ENCODE assay signal across 1 cellular context in the genomic region with DNA sequence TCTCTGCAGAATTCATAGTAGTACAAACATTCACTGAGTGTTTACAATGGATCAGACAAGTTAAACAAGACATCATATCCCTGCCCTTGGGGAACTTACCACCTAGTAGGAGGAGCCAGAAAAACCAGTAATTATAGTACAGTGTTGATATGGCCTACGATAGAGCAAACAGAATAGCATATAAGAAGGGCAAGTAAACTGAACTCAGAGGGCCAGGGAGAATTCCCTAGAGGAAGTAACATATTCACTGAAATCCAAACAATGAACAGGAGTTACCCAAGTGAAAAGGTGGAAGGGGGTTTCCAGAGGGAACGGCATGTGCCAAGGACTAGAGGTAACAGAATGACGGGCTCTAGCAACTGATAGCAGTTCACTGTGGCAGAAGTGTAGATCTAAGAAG.
TF ChIP-seq lines count a peak whose summit lies in the region.

No MANE protein-coding gene starts in this region.

TF ChIP-seq in HepG2, 621 proteins besides CTCF, POLR2A, EP300 and RAD21 (continued from another document and continues in another):
- TF ChIP-seq ZFP37 (CRISPR knock-in tag; IDR thresholded peaks at IDR 0.05; ENCODE audit: borderline replicate concordance) (no peak), ZNF792 (CRISPR knock-in tag; IDR thresholded peaks at IDR 0.05) (no peak), ZSCAN29 (CRISPR knock-in tag; conservative IDR thresholded peaks at IDR 0.05) (0 out of 2 replicates have a peak, but pooled peaks have one; percentile 60), YY1 (IDR thresholded peaks at IDR 0.05; ENCODE audit: insufficient read depth, insufficient replicate concordance, low read depth, low read length) (no peak), FOSL2 (CRISPR knock-in tag; IDR thresholded peaks at IDR 0.05) (0 out of 2 replicates have a peak, but pooled peaks have one; percentile 6), JUN (CRISPR knock-in tag; IDR thresholded peaks at IDR 0.05) (no peak), PHF5A (CRISPR knock-in tag; IDR thresholded peaks at IDR 0.05; ENCODE audit: low read depth, unreplicated experiment) (no peak), ARID4A (CRISPR knock-in tag; IDR thresholded peaks at IDR 0.05; ENCODE audit: borderline replicate concordance) (no peak), ZNF841 (CRISPR knock-in tag; IDR thresholded peaks at IDR 0.05; ENCODE audit: borderline replicate concordance) (no peak), RORA (CRISPR knock-in tag; IDR thresholded peaks at IDR 0.05) (no peak), FOXP1 (IDR thresholded peaks at IDR 0.05) (no peak), FOXP1 (CRISPR knock-in tag; IDR thresholded peaks at IDR 0.05) (peak; percentile 94), ZNF143 (CRISPR knock-in tag; IDR thresholded peaks at IDR 0.05) (no peak), ZFP1 (CRISPR knock-in tag; IDR thresholded peaks at IDR 0.05) (no peak), REST (IDR thresholded peaks at IDR 0.05; ENCODE audit: borderline replicate concordance in 1 of 2, low read depth in 1 of 2, low read length in 2 of 2) (peak in 1 of 2 experiments; percentile 51; a peak in 1 of 4 replicates), ZMYM2 (CRISPR knock-in tag; IDR thresholded peaks at IDR 0.05) (peak; percentile 50; the same call in 1 of the 2 replicates), NCOA1 (CRISPR knock-in tag; IDR thresholded peaks at IDR 0.05) (peak; percentile 32; the same call in 1 of the 2 replicates), ZNF350 (CRISPR knock-in tag; IDR thresholded peaks at IDR 0.05; ENCODE audit: borderline replicate concordance, low read depth) (no peak), ZNF646 (CRISPR knock-in tag; IDR thresholded peaks at IDR 0.05) (no peak), MBNL3 (CRISPR knock-in tag; conservative IDR thresholded peaks at IDR 0.05) (no peak), CAMTA2 (CRISPR knock-in tag; IDR thresholded peaks at IDR 0.05; ENCODE audit: borderline replicate concordance) (no peak), RFX3 (CRISPR knock-in tag; IDR thresholded peaks at IDR 0.05) (no peak), ZNF446 (CRISPR knock-in tag; IDR thresholded peaks at IDR 0.05) (no peak), MIER2 (CRISPR knock-in tag; IDR thresholded peaks at IDR 0.05) (no peak), KAT7 (CRISPR knock-in tag; IDR thresholded peaks at IDR 0.05; ENCODE audit: borderline replicate concordance) (no peak), FOXM1 (CRISPR knock-in tag; IDR thresholded peaks at IDR 0.05) (no peak), ZFP82 (CRISPR knock-in tag; IDR thresholded peaks at IDR 0.05; ENCODE audit: borderline replicate concordance) (no peak), ELF3 (CRISPR knock-in tag; IDR thresholded peaks at IDR 0.05) (peak; percentile 68), RARA (CRISPR knock-in tag; IDR thresholded peaks at IDR 0.05) (peak; percentile 83), BRCA1 (CRISPR knock-in tag; IDR thresholded peaks at IDR 0.05) (no peak), ZNF282 (IDR thresholded peaks at IDR 0.05; ENCODE audit: partially characterized antibody) (no peak), ZNF337 (CRISPR knock-in tag; IDR thresholded peaks at IDR 0.05; ENCODE audit: borderline replicate concordance, low read depth) (no peak), ZFAT (CRISPR knock-in tag; conservative IDR thresholded peaks at IDR 0.05) (no peak), ZNF543 (CRISPR knock-in tag; IDR thresholded peaks at IDR 0.05) (0 out of 2 replicates have a peak, but pooled peaks have one; percentile 29), MXI1 (IDR thresholded peaks at IDR 0.05; ENCODE audit: borderline replicate concordance, low read depth, low read length) (0 out of 3 replicates have a peak, but pooled peaks have one; percentile 15)
- TF ChIP-seq, protein P1, sequence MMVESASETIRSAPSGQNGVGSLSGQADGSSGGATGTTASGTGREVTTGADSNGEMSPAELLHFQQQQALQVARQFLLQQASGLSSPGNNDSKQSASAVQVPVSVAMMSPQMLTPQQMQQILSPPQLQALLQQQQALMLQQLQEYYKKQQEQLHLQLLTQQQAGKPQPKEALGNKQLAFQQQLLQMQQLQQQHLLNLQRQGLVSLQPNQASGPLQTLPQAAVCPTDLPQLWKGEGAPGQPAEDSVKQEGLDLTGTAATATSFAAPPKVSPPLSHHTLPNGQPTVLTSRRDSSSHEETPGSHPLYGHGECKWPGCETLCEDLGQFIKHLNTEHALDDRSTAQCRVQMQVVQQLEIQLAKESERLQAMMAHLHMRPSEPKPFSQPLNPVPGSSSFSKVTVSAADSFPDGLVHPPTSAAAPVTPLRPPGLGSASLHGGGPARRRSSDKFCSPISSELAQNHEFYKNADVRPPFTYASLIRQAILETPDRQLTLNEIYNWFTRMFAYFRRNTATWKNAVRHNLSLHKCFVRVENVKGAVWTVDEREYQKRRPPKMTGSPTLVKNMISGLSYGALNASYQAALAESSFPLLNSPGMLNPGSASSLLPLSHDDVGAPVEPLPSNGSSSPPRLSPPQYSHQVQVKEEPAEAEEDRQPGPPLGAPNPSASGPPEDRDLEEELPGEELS (CRISPR knock-in tag; IDR thresholded peaks at IDR 0.05) = peak; percentile 74
- TF ChIP-seq, protein P2, sequence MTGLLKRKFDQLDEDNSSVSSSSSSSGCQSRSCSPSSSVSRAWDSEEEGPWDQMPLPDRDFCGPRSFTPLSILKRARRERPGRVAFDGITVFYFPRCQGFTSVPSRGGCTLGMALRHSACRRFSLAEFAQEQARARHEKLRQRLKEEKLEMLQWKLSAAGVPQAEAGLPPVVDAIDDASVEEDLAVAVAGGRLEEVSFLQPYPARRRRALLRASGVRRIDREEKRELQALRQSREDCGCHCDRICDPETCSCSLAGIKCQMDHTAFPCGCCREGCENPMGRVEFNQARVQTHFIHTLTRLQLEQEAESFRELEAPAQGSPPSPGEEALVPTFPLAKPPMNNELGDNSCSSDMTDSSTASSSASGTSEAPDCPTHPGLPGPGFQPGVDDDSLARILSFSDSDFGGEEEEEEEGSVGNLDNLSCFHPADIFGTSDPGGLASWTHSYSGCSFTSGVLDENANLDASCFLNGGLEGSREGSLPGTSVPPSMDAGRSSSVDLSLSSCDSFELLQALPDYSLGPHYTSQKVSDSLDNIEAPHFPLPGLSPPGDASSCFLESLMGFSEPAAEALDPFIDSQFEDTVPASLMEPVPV (CRISPR knock-in tag; IDR thresholded peaks at IDR 0.05) = no peak
